9 cellular contexts compared by ENCODE assay signal in the genomic region with DNA sequence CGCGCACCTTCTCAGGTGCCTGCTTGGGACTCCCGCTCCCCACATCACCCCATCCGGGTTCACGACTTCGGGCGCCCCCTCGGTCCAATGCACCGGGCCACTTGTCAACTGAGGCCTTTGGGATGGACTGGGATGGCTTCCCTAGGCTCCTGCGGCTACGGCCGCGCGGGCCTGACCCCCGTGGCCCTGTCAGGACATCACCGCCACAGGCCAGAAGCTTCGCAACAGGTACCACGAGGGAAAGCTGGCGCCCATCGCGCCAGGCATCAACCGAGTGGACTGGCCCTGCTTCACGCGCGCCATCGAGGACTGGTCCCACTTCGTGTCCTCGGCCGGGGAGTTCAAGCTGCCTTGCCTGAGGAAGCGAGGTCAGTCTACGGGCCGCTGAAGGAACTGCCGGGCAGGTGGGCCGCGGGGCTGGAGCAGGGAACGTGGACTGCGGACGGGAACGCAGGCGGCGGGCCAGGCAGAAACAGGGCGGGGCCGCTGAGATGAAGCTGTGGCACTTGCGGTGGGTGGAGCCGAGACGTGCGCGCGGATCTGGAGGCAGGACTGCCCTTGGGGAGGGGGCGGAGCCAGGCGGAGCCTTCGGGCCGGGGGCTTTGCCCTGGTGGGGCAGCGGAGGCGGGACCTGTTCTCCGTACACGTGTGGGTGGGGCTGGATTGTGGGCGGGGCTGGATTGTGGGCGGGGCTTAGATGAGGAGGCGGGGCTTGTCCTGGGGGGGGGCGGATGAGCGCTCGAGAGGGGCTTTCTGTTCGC. TPM values are rescaled to one million over a fixed set of nuclear protein-coding genes. Genes with fewer than 3 reads are reported as not detected.
DNase-seq lines count a peak whose midpoint lies in the region; ATAC-seq and TF ChIP-seq lines count a peak whose summit lies in the region.
"Had no signal": no experiment of that assay in that cellular context is flagged by ENCODE, and none has a peak within 500 bp of the region (broad histone marks: within the 10 kb centered on the region; RNA-seq: fewer than 3 reads in every experiment).

No MANE protein-coding gene starts in this region.

- in situ Hi-C loops in astrocyte of the cerebellum (cut with HindIII; ENCODE audit: low sequenced_read_pairs) (loop anchor here (5.0 to 25.0 kb wide), 4 partner anchors 42 to 410 kb away; no protein-coding TSS in a partner anchor), gastrocnemius medialis (cut with MboI; ENCODE audit: low sequenced_read_pairs in 4 of 4) (no loop called here)

- no peaks in the 10 kb centered on the region for H3K36me3 ChIP-seq in gastrocnemius medialis

- peak; percentile 80 for ATAC-seq in HG02970 (IDR thresholded peaks at IDR 0.05; ENCODE audit: low FRiP score, unreplicated experiment)
- peak; percentile 35 to 85 for ATAC-seq in gastrocnemius medialis

- peaks cover 5 to 15% of the 10 kb centered on the region in 2 donors for H3K4me1 ChIP-seq in gastrocnemius medialis

- no peaks in the 10 kb centered on the region for H3K9me3 ChIP-seq in gastrocnemius medialis

- H3K27me3 ChIP-seq in gastrocnemius medialis, result peaks cover 15 to 23% (median 23%) of the 10 kb centered on the region in 3 donors

- peak overlapping the region in 1 of 4 donors; percentile 3 for H3K27ac ChIP-seq in gastrocnemius medialis

- intact Hi-C loops in gastrocnemius medialis (cut with DNase I; ENCODE audit: low total_unique reads), result no loop called here

- TF ChIP-seq POLR2A in gastrocnemius medialis (IDR thresholded peaks at IDR 0.05), result no peak

- TF ChIP-seq CTCF in GM10266 (IDR thresholded peaks at IDR 0.05; ENCODE audit: control insufficient read depth, insufficient read depth, low read depth, missing control alignments) (no peak), astrocyte of the cerebellum (IDR thresholded peaks at IDR 0.05; ENCODE audit: low read depth, low read length, missing control alignments) (no peak), gastrocnemius medialis (IDR thresholded peaks at IDR 0.05 in 4 of 5, conservative IDR thresholded peaks at IDR 0.05 in 1 of 5) (no peak)

- peak overlapping the region; percentile 50 for H3K4me3 ChIP-seq in astrocyte of the cerebellum (ENCODE audit: low read depth, low read length)
- H3K4me3 ChIP-seq in gastrocnemius medialis, result peak overlapping the region; percentile 60 to 73 (median 62)

- DNase-seq in GM10266 (ENCODE audit: extremely low spot score) (peak; percentile 88), T-helper 2 cell (peak; percentile 84 to 92 (median 89)), astrocyte of the cerebellum (ENCODE audit: low read depth) (peak; percentile 38), iPS DF 19.7 (ENCODE audit: low read depth, low spot score) (peak; percentile 75), gastrocnemius medialis (peak; percentile 44 to 63), NCI-H774 (lab: John Stamatoyannopoulos, UW) (no peak), NCI-H1694 (lab: John Stamatoyannopoulos, UW) (no peak)

RNA-seq across cellular contexts. Expression of a gene that starts 13.7 kb away (rescaled TPM):
- not detected for total RNA-seq in gastrocnemius medialis
- total RNA-seq: T-helper 2 cell treated with Interferon-gamma antibody and Interleukin-4, amounts not matched to agents 100 ng/mL and 5 ng/mL, for 36 hours had no signal

RNA-seq across cellular contexts. Expression of a gene that starts 15.8 kb away (rescaled TPM):
- 1 to 10 TPM; 4.4 to 7.5 (median 6.7) TPM for total RNA-seq in gastrocnemius medialis

RNA-seq across cellular contexts. Expression of a gene that starts 16.6 kb away (rescaled TPM):
- total RNA-seq in gastrocnemius medialis, result 10 to 100 TPM in 2 of 4 donors, 1 to 10 TPM in 2; 5.7 to 31.2 (median 15.9) TPM

RNA-seq across cellular contexts. Expression of a gene that starts 40.9 kb away (rescaled TPM):
- 1 to 10 TPM; 2.9 to 8.1 (median 4.9) TPM for total RNA-seq in gastrocnemius medialis

Comparison
In these comparisons a context has a peak if more than half of its experiments do, and no peak if none do; other contexts are left out.
1. DNase-seq: peak in GM10266 (single experiment), T-helper 2 cell (5 of 5), astrocyte of the cerebellum (single experiment), iPS DF 19.7 (single experiment) and gastrocnemius medialis (2 of 2); none in NCI-H774 (single experiment) and NCI-H1694 (single experiment).